11 cellular contexts compared by ENCODE assay signal in genomic region chr5:124952079-124952478, GRCh38.
DNase-seq lines count a peak whose midpoint lies in the region; ATAC-seq and TF ChIP-seq lines count a peak whose summit lies in the region.
"Had no signal": no experiment of that assay in that cellular context is flagged by ENCODE, and none has a peak within 500 bp of the region (broad histone marks: within the 10 kb centered on the region; RNA-seq: fewer than 3 reads in every experiment).

No MANE protein-coding gene starts in this region.

- no peak overlapping the region for H3K27ac Mint-ChIP-seq in activated CD4-positive, alpha-beta T cell treated with anti-CD3 and anti-CD28 coated beads, Interleukin-2, amount 10 ng/mL, durations not matched to agents 24 days and 14 days
- H3K27ac Mint-ChIP-seq: activated CD4-positive, alpha-beta T cell treated with anti-CD3 and anti-CD28 coated beads, Interleukin-2, amount 10 ng/mL, durations not matched to agents 7 days and 5 days had no signal

- POLR2A ChIA-PET in A673 (lab: Charles Lee; ENCODE audit: low non-redundant PET) = no interaction called here

- ATAC-seq in GM21360 (IDR thresholded peaks at IDR 0.05; ENCODE audit: unreplicated experiment) = peak; percentile 93
- ATAC-seq in HG03159 (IDR thresholded peaks at IDR 0.05; ENCODE audit: unreplicated experiment) = peak; percentile 96
- ATAC-seq: left colon had no signal

- H3K9me3 Mint-ChIP-seq in activated CD4-positive, alpha-beta T cell treated with anti-CD3 and anti-CD28 coated beads, Interleukin-2, amount 10 ng/mL, durations not matched to agents 24 days and 14 days = peaks cover 8% of the 10 kb centered on the region

- in situ Hi-C loops in GM13976 (cut with MboI; ENCODE audit: low sequenced_read_pairs, unreplicated experiment) = no loop called here

- no peak for TF ChIP-seq POLR2A in breast epithelium (IDR thresholded peaks at IDR 0.05)

- H3K4me3 ChIP-seq in A673 (ENCODE audit: low read depth, low read length, poor library complexity, severe bottlenecking) = no peak overlapping the region
- no peak overlapping the region for H3K4me3 ChIP-seq in breast epithelium

- intact Hi-C loops in A673 (cut with micrococcal nuclease; ENCODE audit: unreplicated experiment) = no loop called here
- intact Hi-C loops in activated CD4-positive, alpha-beta T cell treated with anti-CD3 and anti-CD28 coated beads, Interleukin-2, amount 10 ng/mL, durations not matched to agents 24 days and 14 days (cut with micrococcal nuclease) = no loop called here
- intact Hi-C loops in breast epithelium (cut with DNase I; ENCODE audit: low total_unique reads) = loop anchor here (2.0 kb wide), 1 partner anchor 49 kb away; no protein-coding TSS in a partner anchor

- no peak for TF ChIP-seq CTCF in GM13976 (IDR thresholded peaks at IDR 0.05; ENCODE audit: borderline replicate concordance, control extremely low read depth, extremely low read depth, insufficient read depth, missing control alignments)
- no peak for TF ChIP-seq CTCF in A673 (conservative IDR thresholded peaks at IDR 0.05; ENCODE audit: low read depth, low read length)
- TF ChIP-seq CTCF in breast epithelium (IDR thresholded peaks at IDR 0.05) = no peak

- H3K36me3 Mint-ChIP-seq in activated CD4-positive, alpha-beta T cell treated with anti-CD3 and anti-CD28 coated beads, Interleukin-2, amount 10 ng/mL, durations not matched to agents 24 days and 14 days (ENCODE audit: low read depth) = no peaks in the 10 kb centered on the region

- no peaks in the 10 kb centered on the region for H3K36me3 ChIP-seq in A673 (ENCODE audit: insufficient read depth, low read length, poor library complexity, severe bottlenecking)
- no peaks in the 10 kb centered on the region for H3K36me3 ChIP-seq in breast epithelium

- H3K27me3 ChIP-seq in A673 (replicated peaks; ENCODE audit: insufficient read depth, low read depth, low read length, poor library complexity) (peaks cover 4% of the 10 kb centered on the region), breast epithelium (no peaks in the 10 kb centered on the region)

- no peak overlapping the region for H3K27ac ChIP-seq in A673 (ENCODE audit: low read depth, low read length, poor library complexity, severe bottlenecking)
- H3K27ac ChIP-seq in breast epithelium = no peak overlapping the region

- H3K4me1 ChIP-seq in A673 (ENCODE audit: insufficient read depth, low read length, poor library complexity, severe bottlenecking) (no peaks in the 10 kb centered on the region), breast epithelium (no peaks in the 10 kb centered on the region)

- CTCF ChIA-PET in A673 (lab: Charles Lee) = no interaction called here

- BruUV-seq in A673 (replicated peaks; lab: Mats Ljungman, UMichigan) = no TSS peak

- H3K9me3 ChIP-seq in A673 (ENCODE audit: low read depth, low read length, poor library complexity, severe bottlenecking) (no peaks in the 10 kb centered on the region), breast epithelium (no peaks in the 10 kb centered on the region)

- H3K4me3 Mint-ChIP-seq in activated CD4-positive, alpha-beta T cell treated with anti-CD3 and anti-CD28 coated beads, Interleukin-2, amount 10 ng/mL, durations not matched to agents 24 days and 14 days = no peak overlapping the region
- H3K4me3 Mint-ChIP-seq: activated CD4-positive, alpha-beta T cell treated with anti-CD3 and anti-CD28 coated beads, Interleukin-2, amount 10 ng/mL, durations not matched to agents 7 days and 5 days had no signal

- DNase-seq in GM13976 (ENCODE audit: low spot score) = peak; percentile 44
- DNase-seq in amniotic epithelial cell (ENCODE audit: low read depth) = peak; percentile 67
- no peak for DNase-seq in NCI-H2107 treated with DMSO at 0.1 percent for 48 hours (lab: John Stamatoyannopoulos, UW; ENCODE audit: unreplicated experiment)
- no peak for DNase-seq in A673 (ENCODE audit: low spot score)
- DNase-seq in activated CD4-positive, alpha-beta T cell treated with anti-CD3 and anti-CD28 coated beads, Interleukin-2, amount 10 ng/mL, durations not matched to agents 24 days and 14 days = no peak
- DNase-seq in breast epithelium (ENCODE audit: low spot score in 2 of 2) = no peak
- DNase-seq: activated CD4-positive, alpha-beta T cell treated with anti-CD3 and anti-CD28 coated beads, Interleukin-2, amount 10 ng/mL, durations not matched to agents 7 days and 5 days; NCI-H1417 had no signal

- H3K4me1 Mint-ChIP-seq in activated CD4-positive, alpha-beta T cell treated with anti-CD3 and anti-CD28 coated beads, Interleukin-2, amount 10 ng/mL, durations not matched to agents 24 days and 14 days = no peaks in the 10 kb centered on the region
- H3K4me1 Mint-ChIP-seq: activated CD4-positive, alpha-beta T cell treated with anti-CD3 and anti-CD28 coated beads, Interleukin-2, amount 10 ng/mL, durations not matched to agents 7 days and 5 days had no signal

- H3K27me3 Mint-ChIP-seq in activated CD4-positive, alpha-beta T cell treated with anti-CD3 and anti-CD28 coated beads, Interleukin-2, amount 10 ng/mL, durations not matched to agents 24 days and 14 days = no peaks in the 10 kb centered on the region
- H3K27me3 Mint-ChIP-seq: activated CD4-positive, alpha-beta T cell treated with anti-CD3 and anti-CD28 coated beads, Interleukin-2, amount 10 ng/mL, durations not matched to agents 7 days and 5 days had no signal

Comparison
In these comparisons a context has a peak if more than half of its experiments do, and no peak if none do; other contexts are left out.
1. DNase-seq: peak in GM13976 (single experiment) and amniotic epithelial cell (single experiment); none in NCI-H2107 treated with DMSO at 0.1 percent for 48 hours (single experiment), A673 (single experiment), activated CD4-positive, alpha-beta T cell treated with anti-CD3 and anti-CD28 coated beads, Interleukin-2, amount 10 ng/mL, durations not matched to agents 24 days and 14 days (single experiment) and breast epithelium (0 of 2).